In genomic region chr22:41951898-41952474, GRCh38 we compare ENCODE assay signal across 12 cellular contexts.
A peak's percentile ranks its signal among the peaks of the same experiment; 100 is the strongest.
DNase-seq lines count a peak whose midpoint lies in the region; ATAC-seq and TF ChIP-seq lines count a peak whose summit lies in the region.
"Had no signal": no experiment of that assay in that cellular context is flagged by ENCODE, and none has a peak within 500 bp of the region (broad histone marks: within the 10 kb centered on the region; RNA-seq: fewer than 3 reads in every experiment).

TSS of gene SMIM45 (plus strand) at chr22:41952150.

- CTCF ChIA-PET in HEK293 (lab: Yijun Ruan, JAX), result interaction anchor here (0.8 to 3.2 kb wide), 2 partner anchors 11 to 13 kb away, joined by 4 to 11 read pairs; no protein-coding TSS in a partner anchor
- CTCF ChIA-PET in CD8-positive, alpha-beta memory T cell (lab: Charles Lee), result interaction anchor here (0.8 kb wide), 2 partner anchors 11 to 89 kb away, joined by 3 read pairs; no protein-coding TSS in a partner anchor

- POLR2A ChIA-PET in HEK293 (lab: Yijun Ruan, JAX), result no interaction called here
- POLR2A ChIA-PET in CD8-positive, alpha-beta memory T cell (lab: Charles Lee), result interaction anchor here (1.3 kb wide), 1 partner anchor 11 kb away, joined by 3 read pairs; no protein-coding TSS in a partner anchor

- H3K4me1 ChIP-seq in HEK293 (ENCODE audit: control insufficient read depth, insufficient read depth, low read length) (no peaks in the 10 kb centered on the region), spleen (peaks cover 4 to 33% (median 8%) of the 10 kb centered on the region in 6 donors)
- H3K4me1 ChIP-seq in CD8-positive, alpha-beta memory T cell (ENCODE audit: insufficient read depth, low read length), result peaks cover 8% of the 10 kb centered on the region

- DNase-seq in NCI-H82 treated with DMSO at 0.1 percent for 48 hours (lab: John Stamatoyannopoulos, UW; ENCODE audit: unreplicated experiment) (peak; percentile 11), glutamatergic neuron (peak; percentile 48), spleen (peak; percentile 88), HuH-7 (ENCODE audit: low spot score) (no peak)
- DNase-seq in CD8-positive, alpha-beta memory T cell, result no peak
- DNase-seq: activated CD4-positive, CD25-positive, alpha-beta regulatory T cell; activated effector memory CD4-positive, alpha-beta T cell treated with anti-CD3 and anti-CD28 coated beads, Interleukin-2, amount 50 U/mL, for 16 hours; NCI-H187; SHP77 had no signal

- H3K36me3 ChIP-seq in HEK293 (ENCODE audit: control insufficient read depth in 2 of 2, insufficient read depth in 1 of 2, low read length in 2 of 2) (no peaks in the 10 kb centered on the region; a peak in 1 of 3 replicates), spleen (no peaks in the 10 kb centered on the region)
- no peaks in the 10 kb centered on the region for H3K36me3 ChIP-seq in CD8-positive, alpha-beta memory T cell (ENCODE audit: insufficient read depth, low read length)

- H3K4me1 Mint-ChIP-seq in glutamatergic neuron (ENCODE audit: low read depth, unreplicated experiment), result peaks cover 13% of the 10 kb centered on the region
- H3K4me1 Mint-ChIP-seq in CD8-positive, alpha-beta memory T cell, result peaks cover 0 to 3% (median 2%) of the 10 kb centered on the region in 3 donors

- H3K27ac Mint-ChIP-seq in glutamatergic neuron (ENCODE audit: unreplicated experiment), result no peak within 1 kb of the TSS
- H3K27ac Mint-ChIP-seq in CD8-positive, alpha-beta memory T cell, result peak within 1 kb of the TSS in 1 of 8 donors; percentile 54
- H3K27ac Mint-ChIP-seq: stimulated activated naive CD8-positive, alpha-beta T cell treated with anti-CD3 and anti-CD28 coated beads, Interleukin-15, Interleukin-2, amounts not matched to agents 100 ng/mL and 50 ng/mL, for 24 hours had no signal

- H3K27me3 Mint-ChIP-seq in glutamatergic neuron (ENCODE audit: unreplicated experiment), result peaks cover 3% of the 10 kb centered on the region
- H3K27me3 Mint-ChIP-seq in CD8-positive, alpha-beta memory T cell, result no peaks in the 10 kb centered on the region
- H3K27me3 Mint-ChIP-seq: stimulated activated naive CD8-positive, alpha-beta T cell treated with anti-CD3 and anti-CD28 coated beads, Interleukin-15, Interleukin-2, amounts not matched to agents 100 ng/mL and 50 ng/mL, for 24 hours had no signal

- no peak within 1 kb of the TSS for H3K27ac ChIP-seq in HEK293 (ENCODE audit: extremely low read depth, low read depth, low read length)
- no peak within 1 kb of the TSS for H3K27ac ChIP-seq in spleen
- H3K27ac ChIP-seq in CD8-positive, alpha-beta memory T cell (ENCODE audit: low read depth, low read length), result no peak within 1 kb of the TSS

- no peak for TF ChIP-seq CTCF in HEK293 (tag by site-specific recombination; IDR thresholded peaks at IDR 0.05)
- TF ChIP-seq CTCF in glutamatergic neuron (IDR thresholded peaks at IDR 0.05; ENCODE audit: partially characterized antibody, unreplicated experiment), result no peak
- TF ChIP-seq CTCF in spleen (IDR thresholded peaks at IDR 0.05 in 8 of 11, conservative IDR thresholded peaks at IDR 0.05 in 3 of 11), result no peak

- peaks cover 2% of the 10 kb centered on the region for H3K9me3 Mint-ChIP-seq in glutamatergic neuron (ENCODE audit: unreplicated experiment)
- no peaks in the 10 kb centered on the region for H3K9me3 Mint-ChIP-seq in CD8-positive, alpha-beta memory T cell
- H3K9me3 Mint-ChIP-seq: stimulated activated naive CD8-positive, alpha-beta T cell treated with anti-CD3 and anti-CD28 coated beads, Interleukin-15, Interleukin-2, amounts not matched to agents 100 ng/mL and 50 ng/mL, for 24 hours had no signal

- intact Hi-C loops in spleen (cut with DNase I; ENCODE audit: low total_unique reads), result no loop called here

- no peak for ATAC-seq in GM19035 (IDR thresholded peaks at IDR 0.05; ENCODE audit: unreplicated experiment)

- H3K27me3 ChIP-seq in spleen (replicated peaks in 1 of 7), result no peaks in the 10 kb centered on the region
- H3K27me3 ChIP-seq in CD8-positive, alpha-beta memory T cell (ENCODE audit: insufficient read depth, low read length, poor library complexity, severe bottlenecking), result no peaks in the 10 kb centered on the region

- H3K9me3 ChIP-seq in HEK293 (ENCODE audit: control insufficient read depth, insufficient read depth, low read depth, low read length), result no peaks in the 10 kb centered on the region
- no peaks in the 10 kb centered on the region for H3K9me3 ChIP-seq in spleen
- H3K9me3 ChIP-seq in CD8-positive, alpha-beta memory T cell (ENCODE audit: low read length), result no peaks in the 10 kb centered on the region

- H3K4me3 ChIP-seq in HEK293 (ENCODE audit: low read depth, low read length), result no peak within 1 kb of the TSS
- no peak within 1 kb of the TSS for H3K4me3 ChIP-seq in spleen
- no peak within 1 kb of the TSS for H3K4me3 ChIP-seq in CD8-positive, alpha-beta memory T cell (ENCODE audit: low read length)

- H3K36me3 Mint-ChIP-seq in glutamatergic neuron (ENCODE audit: unreplicated experiment), result no peaks in the 10 kb centered on the region
- H3K36me3 Mint-ChIP-seq in CD8-positive, alpha-beta memory T cell, result no peaks in the 10 kb centered on the region

- peak within 1 kb of the TSS; percentile 69 for H3K4me3 Mint-ChIP-seq in glutamatergic neuron (ENCODE audit: unreplicated experiment)
- no peak within 1 kb of the TSS for H3K4me3 Mint-ChIP-seq in CD8-positive, alpha-beta memory T cell
- H3K4me3 Mint-ChIP-seq: stimulated activated naive CD8-positive, alpha-beta T cell treated with anti-CD3 and anti-CD28 coated beads, Interleukin-15, Interleukin-2, amounts not matched to agents 100 ng/mL and 50 ng/mL, for 24 hours had no signal

- TF ChIP-seq POLR2A in spleen (IDR thresholded peaks at IDR 0.05), result no peak

- WGBS in spleen, 5 donors, result 57 to 83% (median 69%) methylated on average over 11 to 16 of the region's 16 CpGs

TF ChIP-seq in HEK293, 187 proteins besides CTCF, POLR2A, EP300 and RAD21:
- no peak for TF ChIP-seq ZNF404 (tag by site-specific recombination; IDR thresholded peaks at IDR 0.05)
- TF ChIP-seq ZBTB17 (tag by site-specific recombination; IDR thresholded peaks at IDR 0.05), result 0 out of 2 replicates have a peak, but pooled peaks have one; percentile 25
- TF ChIP-seq, protein P1, sequence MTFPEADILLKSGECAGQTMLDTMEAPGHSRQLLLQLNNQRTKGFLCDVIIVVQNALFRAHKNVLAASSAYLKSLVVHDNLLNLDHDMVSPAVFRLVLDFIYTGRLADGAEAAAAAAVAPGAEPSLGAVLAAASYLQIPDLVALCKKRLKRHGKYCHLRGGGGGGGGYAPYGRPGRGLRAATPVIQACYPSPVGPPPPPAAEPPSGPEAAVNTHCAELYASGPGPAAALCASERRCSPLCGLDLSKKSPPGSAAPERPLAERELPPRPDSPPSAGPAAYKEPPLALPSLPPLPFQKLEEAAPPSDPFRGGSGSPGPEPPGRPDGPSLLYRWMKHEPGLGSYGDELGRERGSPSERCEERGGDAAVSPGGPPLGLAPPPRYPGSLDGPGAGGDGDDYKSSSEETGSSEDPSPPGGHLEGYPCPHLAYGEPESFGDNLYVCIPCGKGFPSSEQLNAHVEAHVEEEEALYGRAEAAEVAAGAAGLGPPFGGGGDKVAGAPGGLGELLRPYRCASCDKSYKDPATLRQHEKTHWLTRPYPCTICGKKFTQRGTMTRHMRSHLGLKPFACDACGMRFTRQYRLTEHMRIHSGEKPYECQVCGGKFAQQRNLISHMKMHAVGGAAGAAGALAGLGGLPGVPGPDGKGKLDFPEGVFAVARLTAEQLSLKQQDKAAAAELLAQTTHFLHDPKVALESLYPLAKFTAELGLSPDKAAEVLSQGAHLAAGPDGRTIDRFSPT (tag by site-specific recombination; IDR thresholded peaks at IDR 0.05), result peak; percentile 58; the same call in 1 of the 2 replicates

Comparison
In these comparisons a context has a peak if more than half of its experiments do, and no peak if none do; other contexts are left out.
1. DNase-seq: peak in NCI-H82 treated with DMSO at 0.1 percent for 48 hours (single experiment), glutamatergic neuron (single experiment) and spleen (single experiment); none in HuH-7 (single experiment) and CD8-positive, alpha-beta memory T cell (0 of 5).